ENCODE assay signal across 8 cellular contexts in genomic region chr13:99237981-99238662, GRCh38. TPM values are rescaled to one million over a fixed set of nuclear protein-coding genes. Genes with fewer than 3 reads are reported as not detected.
A peak's percentile ranks its signal among the peaks of the same experiment; 100 is the strongest.
DNase-seq lines count a peak whose midpoint lies in the region; ATAC-seq and TF ChIP-seq lines count a peak whose summit lies in the region.

No MANE protein-coding gene starts in this region.

- ATAC-seq in GM21367 (IDR thresholded peaks at IDR 0.05; ENCODE audit: unreplicated experiment), result peak; percentile 44

- no peaks in the 10 kb centered on the region for H4K20me1 ChIP-seq in mammary epithelial cell (ENCODE audit: insufficient read depth, low read length)

- DNase-seq in GM10248 (ENCODE audit: extremely low spot score), result peak; percentile 24
- peak; percentile 15 for DNase-seq in left kidney (ENCODE audit: low read depth, low spot score)
- DNase-seq in NCI-H82 treated with DMSO at 0.1 percent for 48 hours (lab: John Stamatoyannopoulos, UW; ENCODE audit: unreplicated experiment), result no peak
- no peak for DNase-seq in tibial artery
- no peak for DNase-seq in HFFc6
- DNase-seq in mammary epithelial cell, result no peak

- H3K4me1 Mint-ChIP-seq in HFFc6 (ENCODE audit: low read depth), result no peaks in the 10 kb centered on the region

- no peak for TF ChIP-seq CTCF in GM10248 (IDR thresholded peaks at IDR 0.05; ENCODE audit: control extremely low read depth, extremely low read depth, low read depth, missing control alignments)
- TF ChIP-seq CTCF in tibial artery (IDR thresholded peaks at IDR 0.05), result no peak
- no peak for TF ChIP-seq CTCF in HFFc6 (IDR thresholded peaks at IDR 0.05)
- no peak for TF ChIP-seq CTCF in mammary epithelial cell (conservative IDR thresholded peaks at IDR 0.05 in 1 of 2, IDR thresholded peaks at IDR 0.05 in 1 of 2; ENCODE audit: extremely low read depth in 1 of 2, insufficient read depth in 1 of 2, low read depth in 1 of 2, low read length in 2 of 2)

- no TSS peak for BruUV-seq in mammary epithelial cell (replicated peaks; lab: Mats Ljungman, UMichigan)

- H3K9ac ChIP-seq in mammary epithelial cell (ENCODE audit: insufficient read depth, low read length), result no peak overlapping the region

- no peaks in the 10 kb centered on the region for H3K9me3 Mint-ChIP-seq in HFFc6

- no peak overlapping the region for H3K4me3 ChIP-seq in tibial artery
- H3K4me3 ChIP-seq in mammary epithelial cell (replicated peaks in 1 of 3; ENCODE audit: insufficient read depth in 1 of 3, low read depth in 2 of 3, low read length in 3 of 3), result no peak overlapping the region

- peaks cover 24% of the 10 kb centered on the region for H3K36me3 ChIP-seq in KOPT-K1 (ENCODE audit: insufficient read depth, low read length)
- peaks cover 11 to 28% (median 25%) of the 10 kb centered on the region in 3 donors for H3K36me3 ChIP-seq in tibial artery
- no peaks in the 10 kb centered on the region for H3K36me3 ChIP-seq in mammary epithelial cell (ENCODE audit: insufficient read depth, low read length)

- H3K27ac Mint-ChIP-seq in HFFc6, result no peak overlapping the region

- H3K9me3 ChIP-seq in KOPT-K1 (ENCODE audit: insufficient read depth, low read length, poor library complexity, severe bottlenecking) (no peaks in the 10 kb centered on the region), tibial artery (no peaks in the 10 kb centered on the region), mammary epithelial cell (replicated peaks; ENCODE audit: insufficient read depth, low read length) (no peaks in the 10 kb centered on the region)

- H3K79me2 ChIP-seq in mammary epithelial cell (ENCODE audit: insufficient read depth, low read length), result peaks cover 27% of the 10 kb centered on the region

- H3K36me3 Mint-ChIP-seq in HFFc6 (ENCODE audit: low read depth), result peaks cover 13% of the 10 kb centered on the region; the same call in 1 of the 2 replicates

- intact Hi-C loops in tibial artery (cut with DNase I; ENCODE audit: low total_unique reads), result no loop called here
- intact Hi-C loops in mammary epithelial cell (cut with micrococcal nuclease), result no loop called here

- H3K27me3 ChIP-seq in tibial artery (no peaks in the 10 kb centered on the region), mammary epithelial cell (ENCODE audit: insufficient read depth, low read length) (no peaks in the 10 kb centered on the region)

- in situ Hi-C loops in mammary epithelial cell (cut with MboI; ENCODE audit: low sequenced_read_pairs in 2 of 2), result no loop called here

- no peak overlapping the region for H3K4me3 Mint-ChIP-seq in HFFc6

- CTCF ChIA-PET in GM10248 (lab: Yijun Ruan, JAX) (interaction anchor here (0.6 to 3.1 kb wide), 5 partner anchors 21 to 61 kb away, joined by 3 to 7 read pairs (median 3); no protein-coding TSS in a partner anchor), mammary epithelial cell (lab: Charles Lee; ENCODE audit: low non-redundant PET) (no interaction called here)

- H3K4me1 ChIP-seq in tibial artery (no peaks in the 10 kb centered on the region), mammary epithelial cell (ENCODE audit: insufficient read depth, low read length) (no peaks in the 10 kb centered on the region)

- H3K4me2 ChIP-seq in mammary epithelial cell (ENCODE audit: insufficient read depth, low read depth, low read length), result no peak overlapping the region

- H3K27ac ChIP-seq in KOPT-K1 (ENCODE audit: low read depth, low read length, poor library complexity, severe bottlenecking) (peak overlapping the region; percentile 88), tibial artery (no peak overlapping the region), mammary epithelial cell (ENCODE audit: insufficient read depth, low read depth, low read length) (no peak overlapping the region)

- POLR2A ChIA-PET in GM10248 (lab: Yijun Ruan, JAX), result no interaction called here

- H3K27me3 Mint-ChIP-seq in HFFc6 (ENCODE audit: insufficient read depth), result no peaks in the 10 kb centered on the region; the same call in 1 of the 2 replicates

- dilution Hi-C loops in mammary epithelial cell (cut with HindIII; ENCODE audit: low sequenced_read_pairs), result no loop called here

- WGBS in mammary epithelial cell (ENCODE audit: low coverage, missing lambda C conversion rate), result 97% methylated on average over 8 of the region's 8 CpGs

- H2AFZ ChIP-seq in mammary epithelial cell (ENCODE audit: low read depth, low read length), result no peak overlapping the region

RNA-seq across cellular contexts. Expression of gene GPR18, which starts 20.1 kb away (rescaled TPM):
- not detected for total RNA-seq in HFFc6 (2021; fragmentation: NEBNext Ultra II Directional; extraction: Animal tissue kit (Norgen Biotek cat#: 25700))
- total RNA-seq in mammary epithelial cell, result not detected
- not detected for polyA plus RNA-seq in mammary epithelial cell
- not detected for polyA minus RNA-seq in mammary epithelial cell

RNA-seq across cellular contexts. Expression of gene UBAC2, which starts 37.5 kb away (rescaled TPM):
- total RNA-seq in HFFc6 (2021; fragmentation: NEBNext Ultra II Directional; extraction: Animal tissue kit (Norgen Biotek cat#: 25700)), result 10 to 100 TPM; 38.8 to 53.5 (median 46.4) TPM
- 10 to 100 TPM; 48.2 to 57.7 TPM for total RNA-seq in mammary epithelial cell
- 58.2 TPM for polyA plus RNA-seq in mammary epithelial cell
- 47.9 TPM for polyA minus RNA-seq in mammary epithelial cell

Comparison
In these comparisons a context has a peak if more than half of its experiments do, and no peak if none do; other contexts are left out.
1. DNase-seq: peak in GM10248 (single experiment) and left kidney (single experiment); none in NCI-H82 treated with DMSO at 0.1 percent for 48 hours (single experiment), tibial artery (0 of 2), HFFc6 (single experiment) and mammary epithelial cell (single experiment).